8 cellular contexts compared by ENCODE assay signal in genomic region chr1:226702318-226702956, GRCh38. TPM values are rescaled to one million over a fixed set of nuclear protein-coding genes. Genes with fewer than 3 reads are reported as not detected.
DNase-seq lines count a peak whose midpoint lies in the region; ATAC-seq and TF ChIP-seq lines count a peak whose summit lies in the region.

No MANE protein-coding gene starts in this region.

- CTCF ChIA-PET in T-cell (lab: Charles Lee), result interaction anchor here in 1 of 2 donors (0.9 to 2.6 kb wide), 5 partner anchors 10 to 126 kb away, joined by 3 to 13 read pairs (median 5); no protein-coding TSS in a partner anchor

- H3K36me3 ChIP-seq in rectal smooth muscle tissue (ENCODE audit: control insufficient read depth, insufficient read depth, low read length), result no peaks in the 10 kb centered on the region

- H3K4me1 ChIP-seq in rectal smooth muscle tissue (ENCODE audit: control insufficient read depth, insufficient read depth, low read length), result peaks cover 50% of the 10 kb centered on the region

- H3K27ac ChIP-seq in rectal smooth muscle tissue (ENCODE audit: low read depth, low read length), result peak overlapping the region; percentile 96

- ATAC-seq in T-cell (replicated peaks in 1 of 4) (no peak), GM21367 (IDR thresholded peaks at IDR 0.05; ENCODE audit: unreplicated experiment) (no peak), GM18511 (IDR thresholded peaks at IDR 0.05; ENCODE audit: unreplicated experiment) (no peak)

- peaks cover 83 to 92% (median 84%) of the 10 kb centered on the region in 3 donors for H3K4me1 Mint-ChIP-seq in T-cell

- no peaks in the 10 kb centered on the region for H3K9me3 Mint-ChIP-seq in T-cell

- H3K9ac ChIP-seq in rectal smooth muscle tissue (ENCODE audit: low read length), result no peak overlapping the region

- no peak for TF ChIP-seq CTCF in fibroblast of the aortic adventitia (IDR thresholded peaks at IDR 0.05; ENCODE audit: insufficient read depth, low read length)

- peaks cover 21% of the 10 kb centered on the region for H3K36me3 Mint-ChIP-seq in T-cell

- H3K27me3 Mint-ChIP-seq in T-cell, result no peaks in the 10 kb centered on the region

- peak overlapping the region; percentile 76 to 84 (median 76) for H3K4me3 Mint-ChIP-seq in T-cell

- POLR2A ChIA-PET in T-cell (lab: Charles Lee), result interaction anchor here (0.6 to 1.0 kb wide), 3 partner anchors 30 to 40 kb away, joined by 3 to 9 read pairs (median 6); partner anchors contain the start of gene ITPKB (in 1 of the 2)

- peak; percentile 9 for DNase-seq in NCI-H2227 (lab: John Stamatoyannopoulos, UW; ENCODE audit: unreplicated experiment)
- no peak for DNase-seq in NCI-H2227 treated with DMSO at 0.1 percent for 48 hours (lab: John Stamatoyannopoulos, UW)
- no peak for DNase-seq in T-cell
- peak; percentile 66 for DNase-seq in fibroblast of the aortic adventitia (ENCODE audit: low read depth)
- DNase-seq in NCI-H1694 treated with DMSO at 0.1 percent for 48 hours (lab: John Stamatoyannopoulos, UW), result no peak

- H3K4me3 ChIP-seq in fibroblast of the aortic adventitia (ENCODE audit: low read depth, low read length), result peak overlapping the region; percentile 69
- peak overlapping the region; percentile 86 for H3K4me3 ChIP-seq in rectal smooth muscle tissue (ENCODE audit: low read length)

- peak overlapping the region; percentile 83 to 93 for H3K27ac Mint-ChIP-seq in T-cell

- no peaks in the 10 kb centered on the region for H3K27me3 ChIP-seq in rectal smooth muscle tissue (ENCODE audit: control insufficient read depth, insufficient read depth, low read length)

RNA-seq across cellular contexts. Expression of gene ITPKB, which starts 36.6 kb away (rescaled TPM):
- 100 to 1,000 TPM; 153 to 351 (median 179) TPM for total RNA-seq in T-cell
- total RNA-seq in fibroblast of the aortic adventitia (ENCODE audit: low replicate concordance), result 7.5 and 17.2 TPM in 2 replicates

Comparison
In these comparisons a context has a peak if more than half of its experiments do, and no peak if none do; other contexts are left out.
1. DNase-seq: peak in NCI-H2227 (single experiment) and fibroblast of the aortic adventitia (single experiment); none in NCI-H2227 treated with DMSO at 0.1 percent for 48 hours (single experiment), T-cell (0 of 34) and NCI-H1694 treated with DMSO at 0.1 percent for 48 hours (single experiment).